ENCODE assay signal across 9 cellular contexts in the genomic region with DNA sequence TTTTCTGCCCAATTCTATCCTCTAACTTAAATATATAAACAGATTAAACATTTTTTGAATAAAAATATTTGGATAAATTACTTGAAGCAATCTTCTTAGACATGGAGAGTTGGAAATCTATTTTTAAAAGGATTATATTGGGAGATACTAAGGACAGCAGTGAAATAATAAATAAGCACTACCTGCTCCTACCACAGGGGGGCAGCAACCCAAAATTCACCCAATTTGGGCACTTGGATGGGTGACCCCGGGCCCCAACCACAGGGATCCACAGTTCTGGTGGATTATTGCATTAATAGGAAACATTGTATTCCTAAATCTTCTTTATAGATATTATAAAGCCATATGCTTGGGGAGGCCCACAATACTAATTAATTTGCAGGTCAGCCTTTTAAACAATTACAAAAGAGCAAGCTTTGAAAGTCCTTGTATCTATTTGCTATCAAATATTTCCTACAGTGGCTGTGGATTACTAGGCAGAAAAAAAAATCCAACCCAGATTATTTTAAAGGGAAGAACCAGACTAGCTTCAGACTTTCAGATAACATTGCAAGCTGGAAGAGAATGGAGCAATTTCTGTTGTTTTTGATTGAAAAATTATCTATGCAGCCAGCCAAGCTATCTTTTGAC.
DNase-seq lines count a peak whose midpoint lies in the region; ATAC-seq and TF ChIP-seq lines count a peak whose summit lies in the region.
"Had no signal": no experiment of that assay in that cellular context is flagged by ENCODE, and none has a peak within 500 bp of the region (broad histone marks: within the 10 kb centered on the region; RNA-seq: fewer than 3 reads in every experiment).

No MANE protein-coding gene starts in this region.

- TF ChIP-seq POLR2A in Peyer's patch (IDR thresholded peaks at IDR 0.05), result no peak

- no peak overlapping the region for H4K91ac ChIP-seq in H9 (ENCODE audit: insufficient read length, low read depth, low read length)

- H3K9ac ChIP-seq in H9 (ENCODE audit: extremely low read depth, insufficient read length, low read length), result no peak overlapping the region

- no peak overlapping the region for H3K23ac ChIP-seq in H9 (ENCODE audit: insufficient read length, low read depth, low read length)

- H3K27ac ChIP-seq in H9 (ENCODE audit: insufficient read length, low read depth, low read length), result no peak overlapping the region
- H3K27ac ChIP-seq in Peyer's patch, result no peak overlapping the region

- no peak overlapping the region for H3K4me2 ChIP-seq in H9 (ENCODE audit: insufficient read depth, insufficient read length, low read length)

- no peaks in the 10 kb centered on the region for H3K79me1 ChIP-seq in H9 (ENCODE audit: insufficient read depth, low read depth, low read length, poor library complexity, severe bottlenecking)

- H3K4me3 Mint-ChIP-seq in H9 (no peak overlapping the region), progenitor cell of endocrine pancreas (ENCODE audit: low read depth) (no peak overlapping the region)
- H3K4me3 Mint-ChIP-seq: activated naive CD4-positive, alpha-beta T cell treated with anti-CD3 and anti-CD28 coated beads, Interleukin-2, amount 50 U/mL, for 24 hours had no signal

- TF ChIP-seq CTCF in H9 (conservative IDR thresholded peaks at IDR 0.05) (peak; percentile 88), Peyer's patch (IDR thresholded peaks at IDR 0.05) (peak in 5 of 6 experiments; percentile 19 to 64 (median 57)), epithelial cell of proximal tubule (conservative IDR thresholded peaks at IDR 0.05; ENCODE audit: low read depth, low read length) (peak; percentile 80), progenitor cell of endocrine pancreas (IDR thresholded peaks at IDR 0.05; ENCODE audit: unreplicated experiment) (peak; percentile 89)

- H3K27me3 Mint-ChIP-seq in H9 (ENCODE audit: low read depth) (no peaks in the 10 kb centered on the region; the same call in 1 of the 2 replicates), progenitor cell of endocrine pancreas (peaks cover 19% of the 10 kb centered on the region)

- no peaks in the 10 kb centered on the region for H3K36me3 Mint-ChIP-seq in H9 (ENCODE audit: insufficient read depth in 1 of 3, low read depth in 3 of 3)
- H3K36me3 Mint-ChIP-seq in progenitor cell of endocrine pancreas (ENCODE audit: insufficient read depth), result no peaks in the 10 kb centered on the region
- H3K36me3 Mint-ChIP-seq: activated naive CD4-positive, alpha-beta T cell treated with anti-CD3 and anti-CD28 coated beads, Interleukin-2, amount 50 U/mL, for 24 hours had no signal

- H3K56ac ChIP-seq in H9 (ENCODE audit: insufficient read length, low read depth, low read length), result no peak overlapping the region

- no peaks in the 10 kb centered on the region for H3K79me2 ChIP-seq in H9 (ENCODE audit: insufficient read depth, low read length)

- no peak overlapping the region for H2AK5ac ChIP-seq in H9 (ENCODE audit: insufficient read length, low read length)

- no peak overlapping the region for H3K14ac ChIP-seq in H9 (ENCODE audit: insufficient read depth, low read length)

- H3K4ac ChIP-seq in H9 (ENCODE audit: low read depth, low read length), result no peak overlapping the region

- no peaks in the 10 kb centered on the region for H3K27me3 ChIP-seq in H9 (ENCODE audit: insufficient read depth, low read length)
- no peaks in the 10 kb centered on the region for H3K27me3 ChIP-seq in Peyer's patch

- no peak overlapping the region for H2AFZ ChIP-seq in H9 (ENCODE audit: low read length)

- H3K9me3 Mint-ChIP-seq in H9 (no peaks in the 10 kb centered on the region; a peak in 1 of 5 replicates), progenitor cell of endocrine pancreas (ENCODE audit: low read depth) (no peaks in the 10 kb centered on the region)

- DNase-seq in NK-92 treated with Interleukin-12 subunit alpha and Interleukin-12 subunit beta, amount 100 ng/mL, for 24 hours (lab: John Stamatoyannopoulos, UW), result peak; percentile 36
- DNase-seq in NK-92 (lab: John Stamatoyannopoulos, UW; ENCODE audit: unreplicated experiment) (no peak), H9 (no peak), Peyer's patch (peak in 1 of 3 donors; percentile 66), epithelial cell of proximal tubule (ENCODE audit: low read depth) (no peak), progenitor cell of endocrine pancreas (ENCODE audit: low spot score, unreplicated experiment) (no peak)

- H2BK15ac ChIP-seq in H9 (ENCODE audit: low read depth, low read length), result no peak overlapping the region

- no peak overlapping the region for H2BK20ac ChIP-seq in H9 (ENCODE audit: low read depth, low read length, poor library complexity, severe bottlenecking)

- no peak overlapping the region for H3K18ac ChIP-seq in H9 (ENCODE audit: insufficient read length, low read depth, low read length)

- no peaks in the 10 kb centered on the region for H3K4me1 ChIP-seq in H9 (ENCODE audit: insufficient read depth, low read length)
- H3K4me1 ChIP-seq in Peyer's patch, result no peaks in the 10 kb centered on the region

- ATAC-seq in GM21528 (IDR thresholded peaks at IDR 0.05; ENCODE audit: low FRiP score, unreplicated experiment) (no peak), HG03196 (IDR thresholded peaks at IDR 0.05; ENCODE audit: unreplicated experiment) (no peak)

- no peaks in the 10 kb centered on the region for H4K20me1 ChIP-seq in H9 (ENCODE audit: control insufficient read depth, insufficient read depth, insufficient read length)

- no peak overlapping the region for H2BK120ac ChIP-seq in H9 (ENCODE audit: low read depth, low read length, poor library complexity, severe bottlenecking)

- WGBS in H9 (ENCODE audit: extremely low coverage, insufficient read length, low lambda C conversion rate), result no CpG with 5 or more reads among the region's 1 CpG

- no peaks in the 10 kb centered on the region for H3K9me3 ChIP-seq in H9 (ENCODE audit: control insufficient read depth, low read depth, low read length)
- H3K9me3 ChIP-seq in Peyer's patch, result no peaks in the 10 kb centered on the region

- no peak overlapping the region for H2BK5ac ChIP-seq in H9 (ENCODE audit: insufficient read length, low read length)

- no peaks in the 10 kb centered on the region for H3K36me3 ChIP-seq in Peyer's patch

- H3K23me2 ChIP-seq in H9 (ENCODE audit: insufficient read length, low read depth, low read length, poor library complexity, severe bottlenecking), result no peaks in the 10 kb centered on the region

- no peak overlapping the region for H3T11ph ChIP-seq in H9 (ENCODE audit: low read length)

- no peak overlapping the region for H2BK12ac ChIP-seq in H9 (ENCODE audit: insufficient read length, low read depth, low read length)

- H4K8ac ChIP-seq in H9 (replicated peaks; ENCODE audit: insufficient read length, low read depth, low read length), result no peak overlapping the region

- H3K27ac Mint-ChIP-seq in H9, result no peak overlapping the region
- no peak overlapping the region for H3K27ac Mint-ChIP-seq in progenitor cell of endocrine pancreas
- H3K27ac Mint-ChIP-seq: activated naive CD4-positive, alpha-beta T cell treated with anti-CD3 and anti-CD28 coated beads, Interleukin-2, amount 50 U/mL, for 24 hours had no signal

- H3K4me3 ChIP-seq in Peyer's patch (no peak overlapping the region), epithelial cell of proximal tubule (ENCODE audit: low read depth, low read length) (no peak overlapping the region)

- no peak overlapping the region for H4K5ac ChIP-seq in H9 (ENCODE audit: insufficient read length, low read depth, low read length)

- H3K4me1 Mint-ChIP-seq in H9 (peaks cover 2 to 8% of the 10 kb centered on the region in 2 experiments; a peak in 2 of 4 replicates), progenitor cell of endocrine pancreas (ENCODE audit: low read depth) (peaks cover 3% of the 10 kb centered on the region)
- H3K4me1 Mint-ChIP-seq: activated naive CD4-positive, alpha-beta T cell treated with anti-CD3 and anti-CD28 coated beads, Interleukin-2, amount 50 U/mL, for 24 hours had no signal
